ENCODE assay signal across 3 cellular contexts in the genomic region with DNA sequence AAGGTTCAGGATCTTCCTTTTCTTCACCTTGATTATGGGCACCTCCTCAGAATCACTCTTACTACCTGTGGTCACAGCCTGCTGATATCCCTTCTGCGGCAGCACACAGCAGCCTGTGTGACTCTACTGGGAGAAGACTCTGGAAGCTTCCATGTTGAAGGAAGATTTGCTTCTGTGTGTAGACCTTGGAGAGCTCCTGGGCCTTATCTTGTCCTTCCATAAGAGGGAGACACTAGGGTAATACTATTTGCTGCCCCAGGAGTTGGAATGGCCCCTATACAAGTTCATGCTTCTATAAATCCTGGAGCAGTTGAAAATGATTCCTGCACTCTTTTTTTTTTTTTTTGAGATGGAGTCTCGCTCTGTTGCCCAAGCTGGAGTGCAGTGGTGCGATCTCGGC.
A peak's percentile ranks its signal among the peaks of the same experiment; 100 is the strongest.
TF ChIP-seq lines count a peak whose summit lies in the region.

No MANE protein-coding gene starts in this region.

TF ChIP-seq in HCT116, 20 proteins besides CTCF, POLR2A, EP300 and RAD21:
- TF ChIP-seq, protein P1, sequence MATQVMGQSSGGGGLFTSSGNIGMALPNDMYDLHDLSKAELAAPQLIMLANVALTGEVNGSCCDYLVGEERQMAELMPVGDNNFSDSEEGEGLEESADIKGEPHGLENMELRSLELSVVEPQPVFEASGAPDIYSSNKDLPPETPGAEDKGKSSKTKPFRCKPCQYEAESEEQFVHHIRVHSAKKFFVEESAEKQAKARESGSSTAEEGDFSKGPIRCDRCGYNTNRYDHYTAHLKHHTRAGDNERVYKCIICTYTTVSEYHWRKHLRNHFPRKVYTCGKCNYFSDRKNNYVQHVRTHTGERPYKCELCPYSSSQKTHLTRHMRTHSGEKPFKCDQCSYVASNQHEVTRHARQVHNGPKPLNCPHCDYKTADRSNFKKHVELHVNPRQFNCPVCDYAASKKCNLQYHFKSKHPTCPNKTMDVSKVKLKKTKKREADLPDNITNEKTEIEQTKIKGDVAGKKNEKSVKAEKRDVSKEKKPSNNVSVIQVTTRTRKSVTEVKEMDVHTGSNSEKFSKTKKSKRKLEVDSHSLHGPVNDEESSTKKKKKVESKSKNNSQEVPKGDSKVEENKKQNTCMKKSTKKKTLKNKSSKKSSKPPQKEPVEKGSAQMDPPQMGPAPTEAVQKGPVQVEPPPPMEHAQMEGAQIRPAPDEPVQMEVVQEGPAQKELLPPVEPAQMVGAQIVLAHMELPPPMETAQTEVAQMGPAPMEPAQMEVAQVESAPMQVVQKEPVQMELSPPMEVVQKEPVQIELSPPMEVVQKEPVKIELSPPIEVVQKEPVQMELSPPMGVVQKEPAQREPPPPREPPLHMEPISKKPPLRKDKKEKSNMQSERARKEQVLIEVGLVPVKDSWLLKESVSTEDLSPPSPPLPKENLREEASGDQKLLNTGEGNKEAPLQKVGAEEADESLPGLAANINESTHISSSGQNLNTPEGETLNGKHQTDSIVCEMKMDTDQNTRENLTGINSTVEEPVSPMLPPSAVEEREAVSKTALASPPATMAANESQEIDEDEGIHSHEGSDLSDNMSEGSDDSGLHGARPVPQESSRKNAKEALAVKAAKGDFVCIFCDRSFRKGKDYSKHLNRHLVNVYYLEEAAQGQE (IDR thresholded peaks at IDR 0.05; ENCODE audit: low read depth): peak; percentile 31
- TF ChIP-seq FOSL1 (IDR thresholded peaks at IDR 0.05; ENCODE audit: low read depth): no peak
TF ChIP-seq in HCT116: peak in this region for 1.

TF ChIP-seq in Ishikawa, 13 proteins besides CTCF, POLR2A, EP300 and RAD21:
- TF ChIP-seq FOXM1 (IDR thresholded peaks at IDR 0.05; ENCODE audit: borderline replicate concordance, low read depth) (no peak), NFIC (IDR thresholded peaks at IDR 0.05) (no peak)
- TF ChIP-seq, protein P2, sequence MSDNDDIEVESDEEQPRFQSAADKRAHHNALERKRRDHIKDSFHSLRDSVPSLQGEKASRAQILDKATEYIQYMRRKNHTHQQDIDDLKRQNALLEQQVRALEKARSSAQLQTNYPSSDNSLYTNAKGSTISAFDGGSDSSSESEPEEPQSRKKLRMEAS (IDR thresholded peaks at IDR 0.05): no peak
- TF ChIP-seq, protein P1 (IDR thresholded peaks at IDR 0.05; ENCODE audit: low read depth): peak; percentile 48; the same call in 1 of the 2 replicates

TF ChIP-seq in H1, 55 proteins besides CTCF, POLR2A, EP300 and RAD21:
- TF ChIP-seq CBX8 (IDR thresholded peaks at IDR 0.05; ENCODE audit: borderline replicate concordance, low read depth, low read length): no peak
- no peak for TF ChIP-seq EZH2 (IDR thresholded peaks at IDR 0.05; ENCODE audit: low read depth, low read length, severe bottlenecking)
- no peak for TF ChIP-seq EGR1 (IDR thresholded peaks at IDR 0.05; ENCODE audit: borderline replicate concordance, low read depth, low read length)
- no peak for TF ChIP-seq SP2 (IDR thresholded peaks at IDR 0.05; ENCODE audit: low read length)
- TF ChIP-seq TBP (IDR thresholded peaks at IDR 0.05; ENCODE audit: low read depth, low read length): no peak
- TF ChIP-seq JUND (IDR thresholded peaks at IDR 0.05; ENCODE audit: low read length): no peak
